26 cellular contexts compared by ENCODE assay signal in the genomic region with DNA sequence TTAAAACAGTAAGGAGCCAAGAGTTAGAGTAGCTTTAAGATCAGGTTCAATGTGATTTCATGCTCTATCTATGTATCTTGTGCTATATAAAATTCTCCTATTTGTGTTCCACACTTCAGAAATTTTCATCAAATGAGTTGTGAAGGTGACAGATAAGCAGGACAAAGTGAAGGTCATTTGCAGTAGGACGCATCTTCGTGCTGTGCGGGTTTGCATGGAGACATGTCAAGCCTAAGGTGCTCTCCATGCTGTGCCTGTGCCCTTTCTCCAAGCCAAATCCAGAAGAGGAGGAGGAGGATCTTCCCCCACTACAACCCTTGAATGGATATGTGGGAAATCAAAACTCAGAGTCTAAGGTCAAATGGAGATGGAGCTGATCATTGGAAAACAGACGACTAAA.
A peak's percentile ranks its signal among the peaks of the same experiment; 100 is the strongest.
DNase-seq lines count a peak whose midpoint lies in the region; ATAC-seq, FAIRE-seq and TF ChIP-seq lines count a peak whose summit lies in the region.
"Had no signal": no experiment of that assay in that cellular context is flagged by ENCODE, and none has a peak within 500 bp of the region (broad histone marks: within the 10 kb centered on the region; RNA-seq: fewer than 3 reads in every experiment).

No MANE protein-coding gene starts in this region.

- no peaks in the 10 kb centered on the region for H3K79me2 ChIP-seq in Loucy (ENCODE audit: insufficient read depth, low read length)

- peaks cover 12% of the 10 kb centered on the region for H3K9me3 Mint-ChIP-seq in activated CD4-positive, alpha-beta T cell treated with anti-CD3 and anti-CD28 coated beads for 36 hours (ENCODE audit: low read depth)
- H3K9me3 Mint-ChIP-seq in activated naive CD8-positive, alpha-beta T cell treated with anti-CD3 and anti-CD28 coated beads, Interleukin-2, amount 10 ng/mL, durations not matched to agents 7 days and 5 days: peaks cover 11% of the 10 kb centered on the region

- H3K4me1 ChIP-seq in Loucy (ENCODE audit: insufficient read depth, low read length, poor library complexity, severe bottlenecking) (peaks cover 7% of the 10 kb centered on the region), neutrophil (ENCODE audit: control insufficient read depth in 1 of 2, insufficient read depth in 1 of 2, low read depth in 1 of 2, low read length in 1 of 2) (peaks cover 75 to 78% of the 10 kb centered on the region in 2 experiments)
- H3K4me1 ChIP-seq: adrenal gland, prostate gland had no signal

- no peaks in the 10 kb centered on the region for H4K20me1 ChIP-seq in Loucy (ENCODE audit: insufficient read depth, low read length, poor library complexity, severe bottlenecking)

- H3K27me3 ChIP-seq in Loucy (ENCODE audit: insufficient read depth, low read length, poor library complexity, severe bottlenecking) (no peaks in the 10 kb centered on the region), neutrophil (no peaks in the 10 kb centered on the region)
- H3K27me3 ChIP-seq: adrenal gland, cardiac muscle cell, dorsolateral prefrontal cortex, MG63 had no signal

- POLR2A ChIA-PET in activated CD4-positive, alpha-beta T cell treated with anti-CD3 and anti-CD28 coated beads for 36 hours (lab: Charles Lee): interaction anchor here (0.9 kb wide), 1 partner anchor 80 kb away, joined by 4 read pairs; no protein-coding TSS in a partner anchor
- POLR2A ChIA-PET in activated naive CD8-positive, alpha-beta T cell treated with anti-CD3 and anti-CD28 coated beads, Interleukin-2, amount 10 ng/mL, durations not matched to agents 7 days and 5 days (lab: Charles Lee): interaction anchor here (0.6 to 3.1 kb wide), 3 partner anchors 18 to 148 kb away, joined by 3 to 30 read pairs (median 3); a partner anchor contains a TSS

- H2AFZ ChIP-seq in Loucy (ENCODE audit: low read length): no peak overlapping the region

- ATAC-seq in activated CD4-positive, alpha-beta T cell treated with anti-CD3 and anti-CD28 coated beads for 36 hours: no peak
- no peak for ATAC-seq in activated naive CD8-positive, alpha-beta T cell treated with anti-CD3 and anti-CD28 coated beads, Interleukin-2, amount 10 ng/mL, durations not matched to agents 7 days and 5 days (ENCODE audit: low read depth)
- no peak for ATAC-seq in HG03175 (IDR thresholded peaks at IDR 0.05; ENCODE audit: unreplicated experiment)
- ATAC-seq: Panc1 had no signal

- H3K4me3 Mint-ChIP-seq in activated CD4-positive, alpha-beta T cell treated with anti-CD3 and anti-CD28 coated beads for 36 hours: peak overlapping the region; percentile 13
- peak overlapping the region; percentile 50 for H3K4me3 Mint-ChIP-seq in activated naive CD8-positive, alpha-beta T cell treated with anti-CD3 and anti-CD28 coated beads, Interleukin-2, amount 10 ng/mL, durations not matched to agents 7 days and 5 days
- H3K4me3 Mint-ChIP-seq: neural crest cell had no signal

- H3K27ac Mint-ChIP-seq in activated CD4-positive, alpha-beta T cell treated with anti-CD3 and anti-CD28 coated beads for 36 hours: peak overlapping the region; percentile 23
- peak overlapping the region; percentile 67 for H3K27ac Mint-ChIP-seq in activated naive CD8-positive, alpha-beta T cell treated with anti-CD3 and anti-CD28 coated beads, Interleukin-2, amount 10 ng/mL, durations not matched to agents 7 days and 5 days

- no peaks in the 10 kb centered on the region for H3K9me2 ChIP-seq in Loucy (replicated peaks; ENCODE audit: low read depth, low read length)

- peak overlapping the region; percentile 99 for H3K27ac ChIP-seq in neutrophil
- H3K27ac ChIP-seq: adrenal gland, cardiac muscle cell, dorsolateral prefrontal cortex, HL-60, prostate gland had no signal

- H3K4me3 ChIP-seq in Loucy (ENCODE audit: low read length, poor library complexity, severe bottlenecking): no peak overlapping the region
- H3K4me3 ChIP-seq in neutrophil (ENCODE audit: low read depth in 1 of 2, low read length in 1 of 2): peak overlapping the region; percentile 83 to 86
- H3K4me3 ChIP-seq: adrenal gland, cardiac muscle cell, dorsolateral prefrontal cortex, MG63, prostate gland had no signal

- H3K36me3 ChIP-seq in Loucy (ENCODE audit: insufficient read depth, low read length) (no peaks in the 10 kb centered on the region), neutrophil (peaks cover 22% of the 10 kb centered on the region)
- H3K36me3 ChIP-seq: adrenal gland, cardiac muscle cell, MG63, prostate gland had no signal

- no peak for DNase-seq in activated CD4-positive, alpha-beta T cell treated with anti-CD3 and anti-CD28 coated beads for 36 hours
- no peak for DNase-seq in activated CD4-positive, alpha-beta T cell treated with anti-CD3 and anti-CD28 coated beads, Interleukin-2, amount 50 U/mL, for 48 hours
- no peak for DNase-seq in activated naive CD8-positive, alpha-beta T cell treated with anti-CD3 and anti-CD28 coated beads, Interleukin-2, amount 10 ng/mL, durations not matched to agents 7 days and 5 days
- DNase-seq in NCI-H1092 (lab: John Stamatoyannopoulos, UW): no peak
- DNase-seq in D721Med (ENCODE audit: insufficient read length, low spot score): no peak
- DNase-seq: adrenal gland; DMS153; dorsolateral prefrontal cortex; foreskin melanocyte; GDM1; hypothalamus; IMR-90; MG63; NCI-H146; NCI-H82; stimulated activated CD4-positive, alpha-beta T cell treated with anti-CD3 and anti-CD28 coated beads, Interleukin-2, amount 100 ng/mL, for 24 hours had no signal

- no peak overlapping the region for H3K9ac ChIP-seq in Loucy (ENCODE audit: low read depth, low read length, poor library complexity, severe bottlenecking)

- no peaks in the 10 kb centered on the region for H3K27me3 Mint-ChIP-seq in activated CD4-positive, alpha-beta T cell treated with anti-CD3 and anti-CD28 coated beads for 36 hours
- H3K27me3 Mint-ChIP-seq in activated naive CD8-positive, alpha-beta T cell treated with anti-CD3 and anti-CD28 coated beads, Interleukin-2, amount 10 ng/mL, durations not matched to agents 7 days and 5 days: no peaks in the 10 kb centered on the region

- H3K4me1 Mint-ChIP-seq in activated CD4-positive, alpha-beta T cell treated with anti-CD3 and anti-CD28 coated beads for 36 hours: peaks cover 56% of the 10 kb centered on the region
- peaks cover 54% of the 10 kb centered on the region for H3K4me1 Mint-ChIP-seq in activated naive CD8-positive, alpha-beta T cell treated with anti-CD3 and anti-CD28 coated beads, Interleukin-2, amount 10 ng/mL, durations not matched to agents 7 days and 5 days
- H3K4me1 Mint-ChIP-seq: neural crest cell had no signal

- H3K4me2 ChIP-seq in Loucy (ENCODE audit: low read depth, low read length, poor library complexity, severe bottlenecking): peak overlapping the region; percentile 62

- H3F3A ChIP-seq in Loucy (ENCODE audit: low read depth): no peaks in the 10 kb centered on the region

- TF ChIP-seq CTCF in Loucy (conservative IDR thresholded peaks at IDR 0.05; ENCODE audit: low read length) (no peak), neutrophil (IDR thresholded peaks at IDR 0.05) (no peak), D721Med (IDR thresholded peaks at IDR 0.05; ENCODE audit: insufficient read depth, missing control alignments) (no peak)

- CTCF ChIA-PET in activated CD4-positive, alpha-beta T cell treated with anti-CD3 and anti-CD28 coated beads for 36 hours (lab: Charles Lee): interaction anchor here (0.6 to 3.0 kb wide), 9 partner anchors 12 to 279 kb away, joined by 3 to 12 read pairs (median 4); no protein-coding TSS in a partner anchor

- H3K9me3 ChIP-seq in Loucy (ENCODE audit: insufficient read depth, low read depth, low read length) (no peaks in the 10 kb centered on the region), neutrophil (no peaks in the 10 kb centered on the region)
- H3K9me3 ChIP-seq: adrenal gland, prostate gland had no signal

- H3K36me3 Mint-ChIP-seq in activated CD4-positive, alpha-beta T cell treated with anti-CD3 and anti-CD28 coated beads for 36 hours (ENCODE audit: low read depth): peaks cover 36% of the 10 kb centered on the region
- peaks cover 54% of the 10 kb centered on the region for H3K36me3 Mint-ChIP-seq in activated naive CD8-positive, alpha-beta T cell treated with anti-CD3 and anti-CD28 coated beads, Interleukin-2, amount 10 ng/mL, durations not matched to agents 7 days and 5 days

- intact Hi-C loops in activated CD4-positive, alpha-beta T cell treated with anti-CD3 and anti-CD28 coated beads for 36 hours (cut with DNase I, micrococcal nuclease): no loop called here

- FAIRE-seq in D721Med (lab: Jason Lieb, UNC): no peak
- FAIRE-seq: A204.1, urothelium cell line had no signal
